ENCODE assay signal across 8 cellular contexts in genomic region chr17:8152112-8152775, GRCh38. TPM values are rescaled to one million over a fixed set of nuclear protein-coding genes. Genes with fewer than 3 reads are reported as not detected.
DNase-seq lines count a peak whose midpoint lies in the region; ATAC-seq and TF ChIP-seq lines count a peak whose summit lies in the region.

Gene PER1, minus strand, starts transcription at chr17:8152404. Its CDS starts 1,698 bp downstream, at chr17:8150706.

- H3K36me3 ChIP-seq in lung (ENCODE audit: control insufficient read depth in 2 of 2, insufficient read depth in 2 of 2, low read length in 2 of 2): peaks cover 18 to 34% of the 10 kb centered on the region in 2 donors

- TF ChIP-seq CTCF in lung (IDR thresholded peaks at IDR 0.05; ENCODE audit: control extremely low read depth, extremely low read depth): no peak

- no peaks in the 10 kb centered on the region for H3K27me3 ChIP-seq in lung (ENCODE audit: control insufficient read depth, insufficient read depth)

- peak within 1 kb of the TSS; percentile 98 to 99 for H3K27ac ChIP-seq in lung (ENCODE audit: low read depth in 1 of 2, low read length in 1 of 2)

- peak within 1 kb of the TSS; percentile 77 for H3K4me3 ChIP-seq in lung

- peaks cover 5 to 20% of the 10 kb centered on the region in 2 donors for H3K4me1 ChIP-seq in lung (ENCODE audit: control insufficient read depth in 2 of 2, insufficient read depth in 2 of 2, low read length in 2 of 2)

- DNase-seq in COR-L47 (lab: John Stamatoyannopoulos, UW) (peak; percentile 79), NOMO-1 (lab: John Stamatoyannopoulos, UW; ENCODE audit: unreplicated experiment in 2 of 2) (peak; percentile 89 to 91), lung (ENCODE audit: low spot score) (peak; percentile 98)
- DNase-seq in activated CD8-positive, alpha-beta memory T cell treated with anti-CD3 and anti-CD28 coated beads for 24 hours: peak; percentile 91
- peak; percentile 66 for DNase-seq in effector CD8-positive, alpha-beta T cell (lab: John Stamatoyannopoulos, UW)
- DNase-seq in stimulated activated CD4-positive, alpha-beta T cell treated with anti-CD3 and anti-CD28 coated beads, TNF-alpha, amount 100 ng/mL, for 1 hour (ENCODE audit: low read depth in 3 of 3, low spot score in 1 of 3): peak; percentile 64 to 76 (median 69)

- H3K9me3 ChIP-seq in lung (ENCODE audit: control insufficient read depth in 2 of 2, insufficient read depth in 1 of 2, low read length in 1 of 2): no peaks in the 10 kb centered on the region

- 3 to 8% methylated on average over 36 to 42 of the region's 42 CpGs for WGBS in lung, 2 donors

- ATAC-seq in HG03280 (IDR thresholded peaks at IDR 0.05; ENCODE audit: unreplicated experiment): peak; percentile 18
- ATAC-seq in lung (ENCODE audit: insufficient read depth, low FRiP score): peak; percentile 33
- ATAC-seq in GM21529 (IDR thresholded peaks at IDR 0.05; ENCODE audit: unreplicated experiment): no peak

RNA-seq across cellular contexts. Expression of gene PER1, which starts in this region (rescaled TPM):
- 100 to 1,000 TPM; 132 to 238 TPM for total RNA-seq in lung
- polyA plus RNA-seq in lung: 100 to 1,000 TPM in 1 of 2 donors, 10 to 100 TPM in 1; 93.5 to 126 TPM
